Comparison of ENCODE assay signal across 12 cellular contexts in genomic region chr17:28908640-28909098, GRCh38. TPM values are rescaled to one million over a fixed set of nuclear protein-coding genes. Genes with fewer than 3 reads are reported as not detected.
A peak's percentile ranks its signal among the peaks of the same experiment; 100 is the strongest.
DNase-seq lines count a peak whose midpoint lies in the region; ATAC-seq and TF ChIP-seq lines count a peak whose summit lies in the region.
"Had no signal": no experiment of that assay in that cellular context is flagged by ENCODE, and none has a peak within 500 bp of the region (broad histone marks: within the 10 kb centered on the region; RNA-seq: fewer than 3 reads in every experiment).

No MANE protein-coding gene starts in this region.

- peak; percentile 40 for DNase-seq in natural killer cell treated with Interleukin-12 subunit alpha and Interleukin-12 subunit beta and Interleukin-15 and Interleukin-18, amount 100 ng/mL, for 72 hours (ENCODE audit: low spot score)
- DNase-seq in natural killer cell, result no peak
- DNase-seq in mucosa of gallbladder (ENCODE audit: low spot score), result peak; percentile 70
- DNase-seq in aorta, result no peak
- no peak for DNase-seq in SW 1271 (lab: John Stamatoyannopoulos, UW)
- DNase-seq in NCI-H2081 treated with DMSO at 0.1 percent for 48 hours (lab: John Stamatoyannopoulos, UW), result no peak
- no peak for DNase-seq in activated T-cell treated with anti-CD3 and anti-CD28 coated beads, Interleukin-2, amount 50 U/mL, for 4 hours
- DNase-seq: activated CD4-positive, alpha-beta T cell treated with anti-CD3 and anti-CD28 coated beads for 4 hours; NCI-H526 treated with DMSO at 0.1 percent for 48 hours had no signal

- no peak for TF ChIP-seq CTCF in natural killer cell (IDR thresholded peaks at IDR 0.05)

- peaks cover 54 to 83% of the 10 kb centered on the region in 2 donors for H3K36me3 ChIP-seq in duodenal mucosa (ENCODE audit: control insufficient read depth in 1 of 2, insufficient read depth in 2 of 2, low read length in 2 of 2)
- peaks cover 3 to 21% of the 10 kb centered on the region in 2 donors for H3K36me3 ChIP-seq in aorta (ENCODE audit: control insufficient read depth in 1 of 2, insufficient read depth in 2 of 2, low read length in 1 of 2)

- H3K27me3 ChIP-seq in duodenal mucosa (ENCODE audit: control insufficient read depth in 1 of 2, insufficient read depth in 2 of 2, low read length in 2 of 2) (no peaks in the 10 kb centered on the region), aorta (ENCODE audit: control insufficient read depth in 1 of 2, insufficient read depth in 2 of 2, low read length in 1 of 2) (no peaks in the 10 kb centered on the region)
- H3K27me3 ChIP-seq: BLaER1 treated with 17β-estradiol and CSF1 and Interleukin-3, amounts not matched to agents 10 nM and 100 nM had no signal

- no peak for ATAC-seq in natural killer cell treated with Interleukin-12 subunit alpha and Interleukin-12 subunit beta and Interleukin-15 and Interleukin-18, amount 100 ng/mL, for 72 hours
- no peak for ATAC-seq in natural killer cell
- ATAC-seq in aorta (ENCODE audit: low FRiP score), result peak; percentile 80
- no peak for ATAC-seq in activated T-cell treated with anti-CD3 and anti-CD28 coated beads, Interleukin-2, amount 50 U/mL, for 4 hours

- peaks cover under 1 to 4% of the 10 kb centered on the region in 2 donors for H3K4me1 Mint-ChIP-seq in natural killer cell treated with Interleukin-12 subunit alpha and Interleukin-12 subunit beta and Interleukin-15 and Interleukin-18, amount 100 ng/mL, for 72 hours (ENCODE audit: low read depth in 2 of 2)
- H3K4me1 Mint-ChIP-seq in natural killer cell, result peaks cover 0 to 8% of the 10 kb centered on the region in 2 donors
- peaks cover 2% of the 10 kb centered on the region for H3K4me1 Mint-ChIP-seq in activated T-cell treated with anti-CD3 and anti-CD28 coated beads, Interleukin-2, amount 50 U/mL, for 4 hours (ENCODE audit: low read depth)

- H3K27ac Mint-ChIP-seq in natural killer cell treated with Interleukin-12 subunit alpha and Interleukin-12 subunit beta and Interleukin-15 and Interleukin-18, amount 100 ng/mL, for 72 hours, result no peak overlapping the region
- no peak overlapping the region for H3K27ac Mint-ChIP-seq in natural killer cell

- H3K36me3 Mint-ChIP-seq in natural killer cell treated with Interleukin-12 subunit alpha and Interleukin-12 subunit beta and Interleukin-15 and Interleukin-18, amount 100 ng/mL, for 72 hours, result no peaks in the 10 kb centered on the region
- no peaks in the 10 kb centered on the region for H3K36me3 Mint-ChIP-seq in natural killer cell
- peaks cover 31% of the 10 kb centered on the region for H3K36me3 Mint-ChIP-seq in activated T-cell treated with anti-CD3 and anti-CD28 coated beads, Interleukin-2, amount 50 U/mL, for 4 hours (ENCODE audit: insufficient read depth)

- H3K4me1 ChIP-seq in duodenal mucosa (ENCODE audit: control insufficient read depth in 1 of 2, insufficient read depth in 2 of 2, low read length in 2 of 2), result peaks cover 16 to 21% of the 10 kb centered on the region in 2 donors
- H3K4me1 ChIP-seq in aorta (ENCODE audit: control insufficient read depth in 1 of 2, insufficient read depth in 2 of 2, low read length in 2 of 2), result no peaks in the 10 kb centered on the region

- no peak overlapping the region for H3K4me3 Mint-ChIP-seq in natural killer cell treated with Interleukin-12 subunit alpha and Interleukin-12 subunit beta and Interleukin-15 and Interleukin-18, amount 100 ng/mL, for 72 hours
- no peak overlapping the region for H3K4me3 Mint-ChIP-seq in natural killer cell
- H3K4me3 Mint-ChIP-seq in activated T-cell treated with anti-CD3 and anti-CD28 coated beads, Interleukin-2, amount 50 U/mL, for 4 hours, result no peak overlapping the region

- no peak overlapping the region for H3K9ac ChIP-seq in duodenal mucosa (ENCODE audit: low read depth in 1 of 2, low read length in 2 of 2)

- no peaks in the 10 kb centered on the region for H3K9me3 ChIP-seq in duodenal mucosa (ENCODE audit: control insufficient read depth in 1 of 2, low read length in 2 of 2)
- H3K9me3 ChIP-seq in aorta (ENCODE audit: control insufficient read depth, low read length), result no peaks in the 10 kb centered on the region
- H3K9me3 ChIP-seq: BLaER1 treated with 17β-estradiol and CSF1 and Interleukin-3, amounts not matched to agents 10 nM and 100 nM had no signal

- H3K9me3 Mint-ChIP-seq in natural killer cell treated with Interleukin-12 subunit alpha and Interleukin-12 subunit beta and Interleukin-15 and Interleukin-18, amount 100 ng/mL, for 72 hours, result no peaks in the 10 kb centered on the region
- no peaks in the 10 kb centered on the region for H3K9me3 Mint-ChIP-seq in natural killer cell
- H3K9me3 Mint-ChIP-seq in activated T-cell treated with anti-CD3 and anti-CD28 coated beads, Interleukin-2, amount 50 U/mL, for 4 hours, result no peaks in the 10 kb centered on the region

- WGBS in aorta, 2 donors, result 7 to 10% methylated on average over 5 of the region's 5 CpGs

- no peaks in the 10 kb centered on the region for H3K27me3 Mint-ChIP-seq in natural killer cell treated with Interleukin-12 subunit alpha and Interleukin-12 subunit beta and Interleukin-15 and Interleukin-18, amount 100 ng/mL, for 72 hours
- no peaks in the 10 kb centered on the region for H3K27me3 Mint-ChIP-seq in natural killer cell (ENCODE audit: low read depth in 2 of 2)
- no peaks in the 10 kb centered on the region for H3K27me3 Mint-ChIP-seq in activated T-cell treated with anti-CD3 and anti-CD28 coated beads, Interleukin-2, amount 50 U/mL, for 4 hours (ENCODE audit: low read depth)

- H3K27ac ChIP-seq in duodenal mucosa (ENCODE audit: low read depth, low read length) (peak overlapping the region; percentile 0), aorta (ENCODE audit: low read depth in 1 of 2, low read length in 2 of 2) (peak overlapping the region in 1 of 2 donors; percentile 72)
- H3K27ac ChIP-seq: BLaER1 treated with 17β-estradiol and CSF1 and Interleukin-3, amounts not matched to agents 10 nM and 100 nM; epithelial cell of prostate had no signal

- intact Hi-C loops in natural killer cell (cut with micrococcal nuclease) (no loop called here), aorta (cut with DNase I) (no loop called here)

- H3K4me3 ChIP-seq in duodenal mucosa (ENCODE audit: low read depth in 1 of 2, low read length in 2 of 2), result no peak overlapping the region
- no peak overlapping the region for H3K4me3 ChIP-seq in aorta (ENCODE audit: low read length in 2 of 2)
- H3K4me3 ChIP-seq: BLaER1 treated with 17β-estradiol and CSF1 and Interleukin-3, amounts not matched to agents 10 nM and 100 nM had no signal

RNA-seq across cellular contexts. Expression of gene DHRS13, which starts 5.8 kb away (rescaled TPM):
- 10 to 100 TPM; 22.5 to 26.1 TPM for total RNA-seq in natural killer cell treated with Interleukin-12 subunit alpha and Interleukin-12 subunit beta and Interleukin-15 and Interleukin-18, amount 100 ng/mL, for 72 hours
- total RNA-seq in natural killer cell (10 to 100 TPM; 22.5 to 27.3 (median 23.2) TPM), mucosa of gallbladder (10.9 TPM), aorta (1 to 10 TPM; 4.3 to 6.1 TPM)
- 1 to 10 TPM in 1 of 2 donors, under 1 TPM in 1; 0.75 to 2.7 TPM for polyA plus RNA-seq in aorta
- total RNA-seq in activated T-cell treated with anti-CD3 and anti-CD28 coated beads, Interleukin-2, amount 50 U/mL, for 4 hours, result 10 to 100 TPM; 20.7 to 24.5 (median 21.8) TPM

RNA-seq across cellular contexts. Expression of gene FLOT2, which starts 11.1 kb away (rescaled TPM):
- total RNA-seq in natural killer cell treated with Interleukin-12 subunit alpha and Interleukin-12 subunit beta and Interleukin-15 and Interleukin-18, amount 100 ng/mL, for 72 hours, result 10 to 100 TPM; 79.3 to 95.8 TPM
- total RNA-seq in natural killer cell (100 to 1,000 TPM; 132 to 152 (median 152) TPM), mucosa of gallbladder (113 TPM), aorta (100 to 1,000 TPM in 1 of 2 donors, 10 to 100 TPM in 1; 99.1 to 108 TPM)
- 10 to 100 TPM; 51.8 to 58.3 TPM for polyA plus RNA-seq in aorta
- 10 to 100 TPM; 48.3 to 62.9 (median 59.3) TPM for total RNA-seq in activated T-cell treated with anti-CD3 and anti-CD28 coated beads, Interleukin-2, amount 50 U/mL, for 4 hours

RNA-seq across cellular contexts. Expression of gene PHF12, which starts 42.6 kb away (rescaled TPM):
- total RNA-seq in natural killer cell treated with Interleukin-12 subunit alpha and Interleukin-12 subunit beta and Interleukin-15 and Interleukin-18, amount 100 ng/mL, for 72 hours, result 10 to 100 TPM; 68.0 to 72.2 TPM
- total RNA-seq in natural killer cell (100 to 1,000 TPM; 163 to 177 (median 171) TPM), mucosa of gallbladder (44.5 TPM), aorta (10 to 100 TPM; 30.5 to 47.0 TPM)
- polyA plus RNA-seq in aorta, result 10 to 100 TPM; 10.1 to 29.4 TPM
- 10 to 100 TPM; 45.2 to 48.6 (median 47.8) TPM for total RNA-seq in activated T-cell treated with anti-CD3 and anti-CD28 coated beads, Interleukin-2, amount 50 U/mL, for 4 hours

RNA-seq across cellular contexts. Expression of gene ERAL1, which starts 53.9 kb away (rescaled TPM):
- total RNA-seq in natural killer cell treated with Interleukin-12 subunit alpha and Interleukin-12 subunit beta and Interleukin-15 and Interleukin-18, amount 100 ng/mL, for 72 hours, result 100 to 1,000 TPM in 1 of 2 donors, 10 to 100 TPM in 1; 55.9 to 105 TPM
- total RNA-seq in natural killer cell, result 10 to 100 TPM; 20.9 to 35.2 (median 27.3) TPM
- total RNA-seq in mucosa of gallbladder, result 33.6 TPM
- total RNA-seq in aorta, result 10 to 100 TPM; 17.1 to 20.0 TPM
- polyA plus RNA-seq in aorta, result 10 to 100 TPM; 16.7 to 21.5 TPM
- total RNA-seq in activated T-cell treated with anti-CD3 and anti-CD28 coated beads, Interleukin-2, amount 50 U/mL, for 4 hours, result 10 to 100 TPM; 79.8 to 81.3 (median 80.8) TPM

Comparison
In these comparisons a context has a peak if more than half of its experiments do, and no peak if none do; other contexts are left out.
1. DNase-seq: peak in natural killer cell treated with Interleukin-12 subunit alpha and Interleukin-12 subunit beta and Interleukin-15 and Interleukin-18, amount 100 ng/mL, for 72 hours (single experiment) and mucosa of gallbladder (single experiment); none in natural killer cell (single experiment), aorta (0 of 2), SW 1271 (0 of 2), NCI-H2081 treated with DMSO at 0.1 percent for 48 hours (single experiment) and activated T-cell treated with anti-CD3 and anti-CD28 coated beads, Interleukin-2, amount 50 U/mL, for 4 hours (single experiment).